Comparison of ENCODE assay signal across 9 cellular contexts in genomic region chr16:11016993-11017392, GRCh38.
DNase-seq lines count a peak whose midpoint lies in the region; ATAC-seq lines count a peak whose summit lies in the region.
"Had no signal": no experiment of that assay in that cellular context is flagged by ENCODE, and none has a peak within 500 bp of the region (broad histone marks: within the 10 kb centered on the region; RNA-seq: fewer than 3 reads in every experiment).

No MANE protein-coding gene starts in this region.

- no peaks in the 10 kb centered on the region for H3K79me1 ChIP-seq in trophoblast cell (ENCODE audit: low read length)

- H3K36me3 Mint-ChIP-seq in activated CD8-positive, alpha-beta memory T cell treated with anti-CD3 and anti-CD28 coated beads, Interleukin-2, amount 10 ng/mL, durations not matched to agents 7 days and 5 days: peaks cover 48% of the 10 kb centered on the region

- no peak overlapping the region for H2BK5ac ChIP-seq in trophoblast cell (ENCODE audit: low read depth, low read length, poor library complexity)

- no peak overlapping the region for H3K4me2 ChIP-seq in trophoblast cell (ENCODE audit: low read length)

- WGBS in trophoblast cell (ENCODE audit: extremely low coverage, insufficient coverage, insufficient read length): no CpG with 5 or more reads among the region's 9 CpGs

- peak; percentile 2 for DNase-seq in DMS153 treated with DMSO at 0.1 percent for 48 hours (lab: John Stamatoyannopoulos, UW; ENCODE audit: unreplicated experiment)
- no peak for DNase-seq in DMS153 (lab: John Stamatoyannopoulos, UW)
- no peak for DNase-seq in activated CD8-positive, alpha-beta memory T cell treated with anti-CD3 and anti-CD28 coated beads, Interleukin-2, amount 10 ng/mL, durations not matched to agents 7 days and 5 days
- peak; percentile 72 for DNase-seq in Right ventricle myocardium superior
- peak; percentile 66 for DNase-seq in stimulated activated naive CD8-positive, alpha-beta T cell treated with anti-CD3 and anti-CD28 coated beads, Interleukin-15, Interleukin-2, amounts not matched to agents 100 U/mL and 50 U/mL, for 24 hours
- no peak for DNase-seq in hepatic stellate cell (ENCODE audit: low spot score)
- no peak for DNase-seq in trophoblast cell
- DNase-seq in MV-4-11 (lab: John Stamatoyannopoulos, UW): no peak

- no peak overlapping the region for H4K8ac ChIP-seq in trophoblast cell (ENCODE audit: low read depth, low read length)

- no peak overlapping the region for H4K12ac ChIP-seq in trophoblast cell (ENCODE audit: low read depth, low read length)

- H3K18ac ChIP-seq in trophoblast cell (ENCODE audit: low read length): no peak overlapping the region

- peaks cover 0 to 2% of the 10 kb centered on the region in 2 experiments for H3K4me1 ChIP-seq in trophoblast cell (ENCODE audit: control insufficient read depth in 1 of 2, insufficient read depth in 2 of 2, low read length in 2 of 2)

- no peak overlapping the region for H2AK5ac ChIP-seq in trophoblast cell (ENCODE audit: low read length)

- H3K79me2 ChIP-seq in trophoblast cell (ENCODE audit: control insufficient read depth, insufficient read depth, low read length, poor library complexity): no peaks in the 10 kb centered on the region

- peak; percentile 23 for ATAC-seq in activated CD8-positive, alpha-beta memory T cell treated with anti-CD3 and anti-CD28 coated beads, Interleukin-2, amount 10 ng/mL, durations not matched to agents 7 days and 5 days
- peak; percentile 53 for ATAC-seq in Right ventricle myocardium superior (ENCODE audit: poor library complexity)
- peak; percentile 77 for ATAC-seq in stimulated activated naive CD8-positive, alpha-beta T cell treated with anti-CD3 and anti-CD28 coated beads, Interleukin-15, Interleukin-2, amounts not matched to agents 100 U/mL and 50 U/mL, for 24 hours

- H3K4me3 ChIP-seq in trophoblast cell (ENCODE audit: low read depth, low read length): no peak overlapping the region

- H3K36me3 ChIP-seq in trophoblast cell (ENCODE audit: control insufficient read depth in 1 of 2, insufficient read depth in 2 of 2, low read length in 2 of 2): peaks cover 12 to 13% of the 10 kb centered on the region in 2 experiments

- no peak overlapping the region for H3K4me3 Mint-ChIP-seq in activated CD8-positive, alpha-beta memory T cell treated with anti-CD3 and anti-CD28 coated beads, Interleukin-2, amount 10 ng/mL, durations not matched to agents 7 days and 5 days

- no peak overlapping the region for H2BK12ac ChIP-seq in trophoblast cell (ENCODE audit: low read length)

- peaks cover 19% of the 10 kb centered on the region for H3K4me1 Mint-ChIP-seq in activated CD8-positive, alpha-beta memory T cell treated with anti-CD3 and anti-CD28 coated beads, Interleukin-2, amount 10 ng/mL, durations not matched to agents 7 days and 5 days

- no peak overlapping the region for H3K9ac ChIP-seq in trophoblast cell (ENCODE audit: low read length)

- H3K9me3 Mint-ChIP-seq in activated CD8-positive, alpha-beta memory T cell treated with anti-CD3 and anti-CD28 coated beads, Interleukin-2, amount 10 ng/mL, durations not matched to agents 7 days and 5 days (ENCODE audit: low read depth): no peaks in the 10 kb centered on the region

- H3K23ac ChIP-seq in trophoblast cell (ENCODE audit: low read length): no peak overlapping the region

- no peak overlapping the region for H4K91ac ChIP-seq in trophoblast cell (ENCODE audit: low read depth, low read length)

- H2AFZ ChIP-seq in trophoblast cell (ENCODE audit: insufficient read depth, low read length, poor library complexity): no peak overlapping the region

- CTCF ChIA-PET in activated CD8-positive, alpha-beta memory T cell treated with anti-CD3 and anti-CD28 coated beads, Interleukin-2, amount 10 ng/mL, durations not matched to agents 7 days and 5 days (lab: Charles Lee): interaction anchor here (0.7 to 2.4 kb wide), 2 partner anchors 28 to 54 kb away, joined by 3 to 5 read pairs; no protein-coding TSS in a partner anchor

- intact Hi-C loops in Right ventricle myocardium superior (cut with DNase I): no loop called here

- H3K27ac Mint-ChIP-seq in activated CD8-positive, alpha-beta memory T cell treated with anti-CD3 and anti-CD28 coated beads, Interleukin-2, amount 10 ng/mL, durations not matched to agents 7 days and 5 days: no peak overlapping the region

- H3K27me3 Mint-ChIP-seq in activated CD8-positive, alpha-beta memory T cell treated with anti-CD3 and anti-CD28 coated beads, Interleukin-2, amount 10 ng/mL, durations not matched to agents 7 days and 5 days: no peaks in the 10 kb centered on the region

- H3K4ac ChIP-seq in trophoblast cell (ENCODE audit: low read depth, low read length): no peak overlapping the region

- H3K9me3 ChIP-seq in trophoblast cell (ENCODE audit: insufficient read depth, low read depth, low read length): no peaks in the 10 kb centered on the region

- no peak overlapping the region for H3K27ac ChIP-seq in trophoblast cell (ENCODE audit: low read depth, low read length)
- H3K27ac ChIP-seq: 22Rv1 had no signal

- H2BK120ac ChIP-seq in trophoblast cell (ENCODE audit: insufficient read depth, low read length, poor library complexity): no peak overlapping the region

- H3K27me3 ChIP-seq in trophoblast cell (ENCODE audit: insufficient read depth, low read length): no peaks in the 10 kb centered on the region

- H3K14ac ChIP-seq in trophoblast cell (ENCODE audit: low read length): no peak overlapping the region

Comparison
In these comparisons a context has a peak if more than half of its experiments do, and no peak if none do; other contexts are left out.
1. DNase-seq: peak in DMS153 treated with DMSO at 0.1 percent for 48 hours (single experiment), Right ventricle myocardium superior (single experiment) and stimulated activated naive CD8-positive, alpha-beta T cell treated with anti-CD3 and anti-CD28 coated beads, Interleukin-15, Interleukin-2, amounts not matched to agents 100 U/mL and 50 U/mL, for 24 hours (single experiment); none in DMS153 (single experiment), activated CD8-positive, alpha-beta memory T cell treated with anti-CD3 and anti-CD28 coated beads, Interleukin-2, amount 10 ng/mL, durations not matched to agents 7 days and 5 days (single experiment), hepatic stellate cell (single experiment), trophoblast cell (0 of 2) and MV-4-11 (single experiment).
2. ATAC-seq: peak in every context shown above with its lines; median percentile 77 in stimulated activated naive CD8-positive, alpha-beta T cell treated with anti-CD3 and anti-CD28 coated beads, Interleukin-15, Interleukin-2, amounts not matched to agents 100 U/mL and 50 U/mL, for 24 hours; 53 in Right ventricle myocardium superior; 23 in activated CD8-positive, alpha-beta memory T cell treated with anti-CD3 and anti-CD28 coated beads, Interleukin-2, amount 10 ng/mL, durations not matched to agents 7 days and 5 days.